ENCODE assay signal across 8 cellular contexts in the genomic region with DNA sequence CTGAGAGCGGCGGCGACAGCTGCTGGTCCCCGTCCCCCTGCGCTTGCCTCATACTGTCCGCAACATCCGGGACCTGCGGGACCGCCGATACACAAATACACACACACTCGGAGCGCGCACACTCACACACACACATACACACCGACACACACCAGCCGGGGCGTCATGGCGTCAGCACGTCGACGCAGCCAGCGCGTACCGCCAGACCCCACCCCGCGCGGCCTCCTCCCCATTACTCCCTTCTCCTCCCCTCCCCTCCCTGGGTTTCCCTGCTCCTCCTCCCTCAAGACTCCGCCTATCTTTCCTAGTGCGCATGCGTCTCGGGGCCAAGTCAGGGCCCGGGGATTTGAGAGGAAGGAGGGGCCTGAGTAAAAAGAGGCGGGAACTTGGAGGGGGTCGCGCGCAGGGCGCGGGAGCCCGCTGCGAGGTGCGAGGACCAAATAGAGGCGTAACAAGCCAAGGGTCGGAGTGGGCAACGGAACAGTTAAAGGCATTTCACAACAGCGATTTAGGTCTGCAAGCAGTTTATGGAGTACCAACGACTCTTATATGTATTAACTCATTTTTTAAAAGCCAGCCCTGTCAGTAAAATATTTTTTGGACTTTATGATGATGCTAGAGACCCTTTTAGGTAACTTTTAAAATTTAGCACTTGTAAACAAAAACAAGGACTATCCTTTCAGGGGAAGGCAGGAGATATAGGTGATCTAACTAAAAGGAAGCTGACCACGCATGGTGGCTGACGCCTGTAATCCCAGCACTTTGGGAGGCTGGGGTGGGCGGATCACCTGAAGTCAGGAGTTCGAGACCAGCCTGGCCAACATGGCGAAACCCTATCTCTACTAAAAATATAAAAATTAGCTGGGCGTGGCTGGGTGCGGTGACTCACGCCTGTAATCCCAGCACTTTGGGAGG. TPM values are rescaled to one million over a fixed set of nuclear protein-coding genes. Genes with fewer than 3 reads are reported as not detected.
DNase-seq lines count a peak whose midpoint lies in the region; ATAC-seq, FAIRE-seq and TF ChIP-seq lines count a peak whose summit lies in the region.

A gene (minus strand): TSS at position 165 of the 915 bp plus-strand sequence. CDS start 55,287 bp downstream, outside the sequence.

- peaks cover 37% of the 10 kb centered on the region for H3K4me1 ChIP-seq in psoas muscle

- H3K27ac ChIP-seq in angular gyrus (ENCODE audit: low read depth, low read length) (peak within 1 kb of the TSS; percentile 99), psoas muscle (peak within 1 kb of the TSS; percentile 93)

- whole genome bisulfite sequencing in psoas muscle, 3 donors = 15% methylated on average over 51 to 53 of the region's 53 CpGs

- no peaks in the 10 kb centered on the region for H3K9me3 ChIP-seq in psoas muscle

- DNase-seq in GM13977 (ENCODE audit: low spot score) (peak; percentile 95), NCI-H187 (lab: John Stamatoyannopoulos, UW) (peak; percentile 93 to 97), T-helper 2 cell (peak; percentile 97 to 100 (median 99)), left ventricle myocardium superior (peak; percentile 100), psoas muscle (peak; percentile 99 to 100), urothelium cell line (ENCODE audit: low spot score) (peak; percentile 98)

- in situ Hi-C loops in GM13977 (cut with MboI; ENCODE audit: low pct_unique_long_range_greater_than_20kb, low sequenced_read_pairs, unreplicated experiment) = no loop called here

- H3K36me3 ChIP-seq in psoas muscle (ENCODE audit: insufficient read depth in 1 of 2, low read depth in 1 of 2) = peaks cover 0 to 21% of the 10 kb centered on the region in 2 donors

- TF ChIP-seq CTCF in GM13977 (IDR thresholded peaks at IDR 0.05; ENCODE audit: extremely low read depth, insufficient read depth, missing control alignments) = no peak
- no peak for TF ChIP-seq CTCF in psoas muscle (IDR thresholded peaks at IDR 0.05)

- H3K4me3 ChIP-seq in psoas muscle = peak within 1 kb of the TSS; percentile 69

- peak; percentile 87 for FAIRE-seq in urothelium cell line (lab: Jason Lieb, UNC)

- peak; percentile 86 for ATAC-seq in HG02885 (IDR thresholded peaks at IDR 0.05; ENCODE audit: poor library complexity, unreplicated experiment)
- ATAC-seq in left ventricle myocardium superior = peak; percentile 97
- ATAC-seq in psoas muscle = peak; percentile 95 to 98 (median 96)

- intact Hi-C loops in left ventricle myocardium superior (cut with micrococcal nuclease) = no loop called here
- intact Hi-C loops in psoas muscle (cut with DNase I) = loop anchor here (1.0 to 5.0 kb wide), 4 partner anchors 10 to 61 kb away; no protein-coding TSS in a partner anchor

- no peaks in the 10 kb centered on the region for H3K27me3 ChIP-seq in psoas muscle (ENCODE audit: insufficient read depth in 3 of 3, low read length in 2 of 3)

RNA-seq across cellular contexts. Expression of the gene that starts here (rescaled TPM):
- total RNA-seq in left ventricle myocardium superior = 77.8 TPM
- 10 to 100 TPM; 37.1 to 59.7 (median 52.0) TPM for total RNA-seq in psoas muscle
- 10 to 100 TPM; 31.2 to 64.9 (median 35.5) TPM for polyA plus RNA-seq in psoas muscle

Comparison
In these comparisons a context has a peak if more than half of its experiments do, and no peak if none do; other contexts are left out.
1. Peak in every context shown above with its lines: DNase-seq, ATAC-seq, H3K4me3 ChIP-seq and H3K27ac ChIP-seq.